Comparison of ENCODE assay signal across 17 cellular contexts in the genomic region with DNA sequence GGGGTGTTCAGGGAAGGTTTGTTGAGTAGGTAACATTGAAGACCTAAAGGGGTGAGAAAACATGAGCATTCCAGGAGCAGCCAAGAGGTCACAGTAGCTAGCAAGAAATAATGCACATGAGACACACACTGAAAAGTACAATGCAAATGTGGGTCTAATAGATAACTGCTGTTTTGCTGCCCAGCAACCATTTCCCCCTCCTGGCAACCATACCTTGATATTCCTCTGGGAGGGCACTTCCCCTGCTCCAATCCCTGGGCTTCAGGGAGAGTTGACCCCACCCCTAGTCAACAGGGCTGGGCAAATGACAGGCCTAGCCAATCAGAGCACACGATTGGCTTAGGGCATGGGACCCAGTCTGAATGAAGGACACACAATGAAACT. TPM values are rescaled to one million over a fixed set of nuclear protein-coding genes. Genes with fewer than 3 reads are reported as not detected.
A peak's percentile ranks its signal among the peaks of the same experiment; 100 is the strongest.
DNase-seq lines count a peak whose midpoint lies in the region; ATAC-seq, FAIRE-seq and TF ChIP-seq lines count a peak whose summit lies in the region.
"Had no signal": no experiment of that assay in that cellular context is flagged by ENCODE, and none has a peak within 500 bp of the region (broad histone marks: within the 10 kb centered on the region; RNA-seq: fewer than 3 reads in every experiment).

No MANE protein-coding gene starts in this region.

- no peaks in the 10 kb centered on the region for H3F3A ChIP-seq in GM23338 (replicated peaks; ENCODE audit: low read depth)

- H3K27me3 ChIP-seq in A673 (replicated peaks; ENCODE audit: insufficient read depth, low read depth, low read length, poor library complexity) (no peaks in the 10 kb centered on the region), GM23338 (ENCODE audit: insufficient read depth) (no peaks in the 10 kb centered on the region), H1 (replicated peaks in 1 of 4; ENCODE audit: control insufficient read depth in 3 of 4, extremely low read depth in 1 of 4, insufficient read depth in 3 of 4, low read length in 3 of 4) (no peaks in the 10 kb centered on the region)

- H3K27ac ChIP-seq in A673 (ENCODE audit: low read depth, low read length, poor library complexity, severe bottlenecking), result no peak overlapping the region
- no peak overlapping the region for H3K27ac ChIP-seq in GM23338 (ENCODE audit: low read depth)
- H3K27ac ChIP-seq in H1 (ENCODE audit: low read depth, low read length), result no peak overlapping the region
- H3K27ac ChIP-seq in kidney (ENCODE audit: low read depth in 2 of 2, low read length in 2 of 2), result no peak overlapping the region

- no peak overlapping the region for H3K4me2 ChIP-seq in GM23338
- H3K4me2 ChIP-seq in H1 (ENCODE audit: insufficient read depth in 1 of 2, low read depth in 2 of 2, low read length in 2 of 2), result no peak overlapping the region

- H3K79me2 ChIP-seq in GM23338 (replicated peaks; ENCODE audit: insufficient read depth) (no peaks in the 10 kb centered on the region), H1 (ENCODE audit: control insufficient read depth in 1 of 2, insufficient read depth in 2 of 2, low read length in 2 of 2) (no peaks in the 10 kb centered on the region)

- no peak overlapping the region for H4K91ac ChIP-seq in H1 (replicated peaks; ENCODE audit: insufficient read length, low read length)

- H3K79me1 ChIP-seq in H1 (ENCODE audit: low read depth, low read length), result no peaks in the 10 kb centered on the region

- 0 out of 2 replicates have a peak overlapping the region, but pooled peaks have one; percentile 66 for H2BK15ac ChIP-seq in H1 (ENCODE audit: low read length)

- peak overlapping the region; percentile 66; the same call in 1 of the 2 replicates for H2BK5ac ChIP-seq in H1 (ENCODE audit: low read depth, low read length)

- H3K23ac ChIP-seq in H1 (ENCODE audit: insufficient read length), result no peak overlapping the region

- no TSS peak for BruUV-seq in A673 (replicated peaks; lab: Mats Ljungman, UMichigan)

- TF ChIP-seq CTCF in A673 (conservative IDR thresholded peaks at IDR 0.05; ENCODE audit: low read depth, low read length) (no peak), GM23338 (conservative IDR thresholded peaks at IDR 0.05; ENCODE audit: low read depth in 2 of 2) (no peak), H1 (IDR thresholded peaks at IDR 0.05; ENCODE audit: control extremely low read depth in 1 of 3, insufficient read depth in 1 of 3, low read depth in 1 of 3, low read length in 3 of 3) (no peak), kidney (IDR thresholded peaks at IDR 0.05; ENCODE audit: borderline replicate concordance, extremely low read depth, insufficient read depth) (no peak)

- CTCF ChIA-PET in A673 (lab: Charles Lee) (no interaction called here), H1 (lab: Charles Lee; ENCODE audit: partially characterized antibody) (interaction anchor here (0.6 to 5.0 kb wide), 8 partner anchors 13 to 859 kb away, joined by 3 to 24 read pairs (median 4); no protein-coding TSS in a partner anchor)

- TF ChIP-seq EP300 in H1 (IDR thresholded peaks at IDR 0.05; ENCODE audit: borderline replicate concordance in 1 of 2, low read depth in 2 of 2, low read length in 2 of 2), result no peak

- no peak overlapping the region; the same call in 1 of the 2 replicates for H3K18ac ChIP-seq in H1 (ENCODE audit: extremely low read depth, low read length)

- H2AFZ ChIP-seq in GM23338, result no peak overlapping the region
- no peak overlapping the region for H2AFZ ChIP-seq in H1 (ENCODE audit: low read length)

- H3K9me3 Mint-ChIP-seq in GM23338, result no peaks in the 10 kb centered on the region
- H3K9me3 Mint-ChIP-seq: activated naive CD4-positive, alpha-beta T cell treated with anti-CD3 and anti-CD28 coated beads, Interleukin-2, amount 10 ng/mL, durations not matched to agents 7 days and 5 days; natural killer cell treated with Interleukin-12 subunit alpha and Interleukin-12 subunit beta and Interleukin-15 and Interleukin-18, amount 100 ng/mL, for 72 hours; stimulated activated naive B cell treated with anti-CD40 and anti-IgM and Interleukin-4, amounts not matched to agents 10 μg/mL and 1 μg/mL and 100 μg/mL, for 72 hours had no signal

- no peaks in the 10 kb centered on the region for H3K27me3 Mint-ChIP-seq in GM23338 (ENCODE audit: insufficient read depth, low read depth, poor library complexity)

- TF ChIP-seq POLR2A in H1 (IDR thresholded peaks at IDR 0.05; ENCODE audit: control extremely low read depth in 1 of 2, low read depth in 2 of 2, low read length in 2 of 2), result no peak

- H2BK20ac ChIP-seq in H1 (ENCODE audit: low read length), result no peak overlapping the region

- no peak overlapping the region for H3K14ac ChIP-seq in H1 (ENCODE audit: insufficient read length)

- DNase-seq in A673 (ENCODE audit: low spot score), result peak; percentile 46
- DNase-seq in GM23338 (ENCODE audit: low spot score), result peak; percentile 78
- peak; percentile 98 for DNase-seq in NCI-H526 (lab: John Stamatoyannopoulos, UW)
- DNase-seq in H1 (ENCODE audit: low read depth in 1 of 2, low spot score in 2 of 2), result no peak
- DNase-seq in kidney, result no peak
- no peak for DNase-seq in occipital lobe (lab: John Stamatoyannopoulos, UW)
- no peak for DNase-seq in DMS79 treated with DMSO at 0.1 percent for 48 hours (lab: John Stamatoyannopoulos, UW)
- DNase-seq: activated naive CD4-positive, alpha-beta T cell treated with anti-CD3 and anti-CD28 coated beads, Interleukin-2, amount 10 ng/mL, durations not matched to agents 7 days and 5 days; left cardiac atrium; NCI-H2029 treated with DMSO at 0.1 percent for 48 hours; retina; stimulated activated CD4-positive, alpha-beta T cell treated with anti-CD3 and anti-CD28 coated beads, Interleukin-4, amount 100 ng/mL, for 1 hour; stimulated activated naive B cell treated with anti-CD40 and anti-IgM and Interleukin-4, amounts not matched to agents 10 μg/mL and 1 μg/mL and 100 μg/mL, for 72 hours; T-helper 9 cell had no signal

- no peak; a peak in 1 of 4 replicates for TF ChIP-seq RAD21 in H1 (IDR thresholded peaks at IDR 0.05 in 1 of 2, conservative IDR thresholded peaks at IDR 0.05 in 1 of 2; ENCODE audit: low read depth in 2 of 2, low read length in 2 of 2)

- H2BK120ac ChIP-seq in H1 (replicated peaks; ENCODE audit: low read depth, low read length), result no peak overlapping the region

- POLR2A ChIA-PET in A673 (lab: Charles Lee; ENCODE audit: low non-redundant PET) (no interaction called here), H1 (lab: Charles Lee; ENCODE audit: partially characterized antibody) (interaction anchor here (0.7 to 2.1 kb wide), 3 partner anchors 8 to 996 kb away, joined by 3 to 13 read pairs (median 5); partner anchors contain the start of gene ACTN1)

- no peak overlapping the region for H3K4me3 Mint-ChIP-seq in GM23338
- H3K4me3 Mint-ChIP-seq: activated naive CD4-positive, alpha-beta T cell treated with anti-CD3 and anti-CD28 coated beads, Interleukin-2, amount 10 ng/mL, durations not matched to agents 7 days and 5 days; natural killer cell treated with Interleukin-12 subunit alpha and Interleukin-12 subunit beta and Interleukin-15 and Interleukin-18, amount 100 ng/mL, for 72 hours; stimulated activated naive B cell treated with anti-CD40 and anti-IgM and Interleukin-4, amounts not matched to agents 10 μg/mL and 1 μg/mL and 100 μg/mL, for 72 hours had no signal

- H2BK12ac ChIP-seq in H1 (ENCODE audit: low read depth, low read length), result 0 out of 2 replicates have a peak overlapping the region, but pooled peaks have one; percentile 31

- H3K4me3 ChIP-seq in A673 (ENCODE audit: low read depth, low read length, poor library complexity, severe bottlenecking), result no peak overlapping the region
- H3K4me3 ChIP-seq in GM23338, result no peak overlapping the region
- H3K4me3 ChIP-seq in H1 (ENCODE audit: extremely low read depth in 1 of 4, insufficient read depth in 2 of 4, low read depth in 3 of 4, low read length in 4 of 4), result no peak overlapping the region
- H3K4me3 ChIP-seq in kidney (ENCODE audit: low read length in 2 of 2), result no peak overlapping the region

- H3K27ac Mint-ChIP-seq in GM23338, result no peak overlapping the region
- H3K27ac Mint-ChIP-seq: activated naive CD4-positive, alpha-beta T cell treated with anti-CD3 and anti-CD28 coated beads, Interleukin-2, amount 10 ng/mL, durations not matched to agents 7 days and 5 days; natural killer cell treated with Interleukin-12 subunit alpha and Interleukin-12 subunit beta and Interleukin-15 and Interleukin-18, amount 100 ng/mL, for 72 hours; stimulated activated naive B cell treated with anti-CD40 and anti-IgM and Interleukin-4, amounts not matched to agents 10 μg/mL and 1 μg/mL and 100 μg/mL, for 72 hours had no signal

- H3K9me2 ChIP-seq in GM23338 (ENCODE audit: insufficient read depth), result no peaks in the 10 kb centered on the region

- H4K8ac ChIP-seq in H1 (ENCODE audit: extremely low read depth, insufficient read depth, low read length), result no peak overlapping the region

- ATAC-seq in GM23338 (peak; percentile 99), GM21576 (IDR thresholded peaks at IDR 0.05; ENCODE audit: unreplicated experiment) (no peak)
- ATAC-seq: stimulated activated naive B cell treated with anti-CD40 and anti-IgM and Interleukin-4, amounts not matched to agents 10 μg/mL and 1 μg/mL and 100 μg/mL, for 72 hours had no signal

- no peak overlapping the region for H3K56ac ChIP-seq in H1 (replicated peaks; ENCODE audit: insufficient read length, low read depth, low read length)

- FAIRE-seq in H1 (lab: Jason Lieb, UNC) (peak; percentile 45), kidney (lab: Jason Lieb, UNC) (no peak)
- FAIRE-seq: endometrium had no signal

- no peak overlapping the region for H3K4ac ChIP-seq in H1 (replicated peaks; ENCODE audit: insufficient read length, low read depth, low read length)

- peaks cover 17% of the 10 kb centered on the region for H3K4me1 Mint-ChIP-seq in GM23338
- H3K4me1 Mint-ChIP-seq: stimulated activated naive B cell treated with anti-CD40 and anti-IgM and Interleukin-4, amounts not matched to agents 10 μg/mL and 1 μg/mL and 100 μg/mL, for 72 hours had no signal

- WGBS in H1 (ENCODE audit: extremely low coverage in 1 of 2, insufficient coverage in 1 of 2, insufficient read length in 1 of 2, insufficient replicate concordance in 2 of 2, low coverage in 1 of 2, low lambda C conversion rate in 2 of 2, missing lambda C conversion rate in 1 of 2), 2 experiments, result 80% methylated on average over 1 of the region's 1 CpG; no CpG with 5 or more reads in 1 of the 2 experiments

- H3K9ac ChIP-seq in H1 (replicated peaks in 1 of 4; ENCODE audit: extremely low read depth in 1 of 4, low read depth in 3 of 4, low read length in 3 of 4), result no peak overlapping the region
- H3K9ac ChIP-seq in kidney (ENCODE audit: low read length in 2 of 2), result no peak overlapping the region

- H3K36me3 Mint-ChIP-seq in GM23338 (ENCODE audit: low read depth), result no peaks in the 10 kb centered on the region
- H3K36me3 Mint-ChIP-seq: activated naive CD4-positive, alpha-beta T cell treated with anti-CD3 and anti-CD28 coated beads, Interleukin-2, amount 10 ng/mL, durations not matched to agents 7 days and 5 days; natural killer cell treated with Interleukin-12 subunit alpha and Interleukin-12 subunit beta and Interleukin-15 and Interleukin-18, amount 100 ng/mL, for 72 hours; stimulated activated naive B cell treated with anti-CD40 and anti-IgM and Interleukin-4, amounts not matched to agents 10 μg/mL and 1 μg/mL and 100 μg/mL, for 72 hours had no signal

- H3K36me3 ChIP-seq in A673 (ENCODE audit: insufficient read depth, low read length, poor library complexity, severe bottlenecking) (no peaks in the 10 kb centered on the region), GM23338 (ENCODE audit: insufficient read depth) (no peaks in the 10 kb centered on the region), H1 (ENCODE audit: control insufficient read depth in 2 of 4, insufficient read depth in 4 of 4, low read length in 3 of 4) (no peaks in the 10 kb centered on the region), kidney (ENCODE audit: control insufficient read depth in 1 of 2, insufficient read depth in 2 of 2, low read length in 2 of 2) (no peaks in the 10 kb centered on the region)

- intact Hi-C loops in A673 (cut with micrococcal nuclease; ENCODE audit: unreplicated experiment), result no loop called here
- intact Hi-C loops in kidney (cut with DNase I), result no loop called here

- no peaks in the 10 kb centered on the region for H3K4me1 ChIP-seq in A673 (ENCODE audit: insufficient read depth, low read length, poor library complexity, severe bottlenecking)
- peaks cover 14% of the 10 kb centered on the region; the same call in 1 of the 2 replicates for H3K4me1 ChIP-seq in GM23338 (ENCODE audit: insufficient read depth)
- H3K4me1 ChIP-seq in H1 (replicated peaks in 1 of 4; ENCODE audit: control insufficient read depth in 3 of 4, insufficient read depth in 4 of 4, low read length in 3 of 4), result peaks cover 0 to 4% (median 1%) of the 10 kb centered on the region in 4 experiments; a peak in 2 of 7 replicates
- no peaks in the 10 kb centered on the region for H3K4me1 ChIP-seq in kidney (ENCODE audit: control insufficient read depth in 1 of 2, insufficient read depth in 1 of 2, low read depth in 1 of 2, low read length in 2 of 2)

- no peaks in the 10 kb centered on the region for H4K20me1 ChIP-seq in GM23338 (replicated peaks; ENCODE audit: insufficient read depth)
- no peaks in the 10 kb centered on the region for H4K20me1 ChIP-seq in H1 (replicated peaks in 1 of 2; ENCODE audit: control insufficient read depth in 1 of 2, insufficient read depth in 2 of 2, low read length in 2 of 2)

- H3K23me2 ChIP-seq in H1 (ENCODE audit: low read depth, low read length), result no peaks in the 10 kb centered on the region

- no peak overlapping the region for H2AK5ac ChIP-seq in H1 (ENCODE audit: low read depth, low read length)

- no peaks in the 10 kb centered on the region for H3K9me3 ChIP-seq in A673 (ENCODE audit: low read depth, low read length, poor library complexity, severe bottlenecking)
- H3K9me3 ChIP-seq in H1 (ENCODE audit: insufficient read depth in 2 of 2, low read depth in 1 of 2, low read length in 1 of 2), result no peaks in the 10 kb centered on the region
- no peaks in the 10 kb centered on the region for H3K9me3 ChIP-seq in kidney (ENCODE audit: control insufficient read depth in 1 of 2, low read length in 2 of 2)

- no peak overlapping the region for H4K5ac ChIP-seq in H1 (ENCODE audit: insufficient read length, low read depth, low read length)

RNA-seq across cellular contexts. Expression of gene ACTN1, which starts 8.5 kb away (rescaled TPM):
- total RNA-seq in A673 (2021) (148 and 163 TPM in 2 replicates), kidney (184 TPM), occipital lobe (12.2 TPM)
- 257 and 280 TPM in 2 replicates for total RNA-seq in GM23338 (2014; rRNA removed; shearing (Covaris generic))
- polyA plus RNA-seq in GM23338 (2016; fragmentation: Nextera tagmentation; extraction: Ambion mirVana) (121 and 129 TPM in 2 replicates), H1 (2011; rRNA removed) (236 and 302 TPM in 2 replicates), kidney (ENCODE audit: insufficient read depth, low read depth, low replicate concordance) (20.1 TPM)
- 253 and 262 TPM in 2 replicates for total RNA-seq in H1 (2021; fragmentation: NEBNext Ultra II Directional; extraction: Animal tissue kit (Norgen Biotek cat#: 25700))
- polyA plus RNA-seq in H1 (2011; cell fraction: cytosol; rRNA removed), result 181 TPM
- 508 TPM for polyA plus RNA-seq in H1 (2011; cell fraction: nucleus; rRNA removed)
- polyA plus RNA-seq in H1 (2012, experiment 1 of 2), result 230 to 270 TPM (median 252 TPM) in 4 replicates
- polyA plus RNA-seq in H1 (2012, experiment 2 of 2), result 133 TPM
- 162 TPM for polyA plus RNA-seq in H1 (2013, experiment 1 of 2)
- polyA plus RNA-seq in H1 (2013, experiment 2 of 2), result 147 TPM
- polyA minus RNA-seq in H1 (2011; rRNA and poly(A)+ RNA removed), result 205 and 224 TPM in 2 replicates
- 222 TPM for polyA minus RNA-seq in H1 (2011; cell fraction: cytosol; rRNA and poly(A)+ RNA removed)
- polyA minus RNA-seq in H1 (2011; cell fraction: nucleus; rRNA and poly(A)+ RNA removed), result 201 TPM

Comparison
In these comparisons a context has a peak if more than half of its experiments do, and no peak if none do; other contexts are left out.
1. DNase-seq: peak in A673 (single experiment), GM23338 (single experiment) and NCI-H526 (2 of 2); none in H1 (0 of 2), kidney (single experiment), occipital lobe (single experiment) and DMS79 treated with DMSO at 0.1 percent for 48 hours (single experiment).
2. RNA of gene ACTN1, which starts 8.5 kb away (total RNA-seq): 257 to 280 TPM in GM23338, 253 to 262 TPM in H1, 184 TPM in kidney (single experiment) and 148 to 163 TPM in A673; 12.2 TPM in occipital lobe (single experiment); every median in the first group is over 10 times any median in the second.